20 cellular contexts compared by ENCODE assay signal in the genomic region with DNA sequence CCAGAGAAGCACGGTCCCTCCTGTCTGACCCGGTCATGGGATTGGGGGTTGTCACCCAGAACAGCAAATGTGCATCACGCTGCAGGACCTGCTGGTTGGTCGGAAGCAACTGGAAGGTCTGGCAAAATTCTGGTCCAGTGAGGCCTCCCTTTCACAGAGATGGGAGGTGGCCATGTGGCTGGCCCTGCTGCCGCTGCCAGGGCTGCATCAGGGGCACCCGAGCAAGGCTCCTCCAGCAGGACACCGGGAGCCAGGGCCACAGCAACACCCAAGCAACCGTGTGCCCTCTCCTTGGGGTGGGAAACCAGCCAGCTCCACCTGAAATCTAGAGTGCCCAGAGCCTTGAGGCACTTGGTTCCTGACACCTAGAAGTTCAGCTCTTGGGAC. TPM values are rescaled to one million over a fixed set of nuclear protein-coding genes. Genes with fewer than 3 reads are reported as not detected.
DNase-seq lines count a peak whose midpoint lies in the region; ATAC-seq and TF ChIP-seq lines count a peak whose summit lies in the region.
"Had no signal": no experiment of that assay in that cellular context is flagged by ENCODE, and none has a peak within 500 bp of the region (broad histone marks: within the 10 kb centered on the region; RNA-seq: fewer than 3 reads in every experiment).

No MANE protein-coding gene starts in this region.

- no peaks in the 10 kb centered on the region for H3K9me3 Mint-ChIP-seq in activated T-cell treated with anti-CD3 and anti-CD28 coated beads, Interleukin-2, amount 50 U/mL, for 24 hours
- H3K9me3 Mint-ChIP-seq in activated T-cell treated with anti-CD3 and anti-CD28 coated beads, Interleukin-2, amount 50 U/mL, for 72 hours = peaks cover 0 to 4% of the 10 kb centered on the region in 2 donors
- H3K9me3 Mint-ChIP-seq in effector memory CD8-positive, alpha-beta T cell = no peaks in the 10 kb centered on the region
- H3K9me3 Mint-ChIP-seq: CD4-positive, CD25-positive, alpha-beta regulatory T cell had no signal

- H3K4me1 ChIP-seq in neuronal stem cell (ENCODE audit: control insufficient read depth in 2 of 2, insufficient read depth in 1 of 2, low read depth in 1 of 2, low read length in 2 of 2) (peaks cover 4 to 8% of the 10 kb centered on the region in 2 donors), esophagus muscularis mucosa (peaks cover 17 to 20% (median 19%) of the 10 kb centered on the region in 4 donors)

- no peak overlapping the region for H4K8ac ChIP-seq in neuronal stem cell (ENCODE audit: low read depth, low read length)

- no peak overlapping the region for H3K4me3 Mint-ChIP-seq in activated T-cell treated with anti-CD3 and anti-CD28 coated beads, Interleukin-2, amount 50 U/mL, for 24 hours
- no peak overlapping the region for H3K4me3 Mint-ChIP-seq in activated T-cell treated with anti-CD3 and anti-CD28 coated beads, Interleukin-2, amount 50 U/mL, for 72 hours
- peak overlapping the region; percentile 77 to 78 for H3K4me3 Mint-ChIP-seq in effector memory CD8-positive, alpha-beta T cell
- H3K4me3 Mint-ChIP-seq: CD4-positive, CD25-positive, alpha-beta regulatory T cell; HFFc6 had no signal

- H3K18ac ChIP-seq in neuronal stem cell (ENCODE audit: low read length) = peak overlapping the region; percentile 49

- no peak overlapping the region for H2AFZ ChIP-seq in neuronal stem cell (ENCODE audit: low read length)
- H2AFZ ChIP-seq: PC-9 had no signal

- no peak overlapping the region for H3K23ac ChIP-seq in neuronal stem cell (ENCODE audit: low read depth, low read length, poor library complexity)

- H2BK5ac ChIP-seq in neuronal stem cell (ENCODE audit: low read length) = peak overlapping the region; percentile 67

- H2AK5ac ChIP-seq in neuronal stem cell (ENCODE audit: low read depth, low read length) = peak overlapping the region; percentile 35

- H3K27me3 ChIP-seq in neuronal stem cell (ENCODE audit: control insufficient read depth in 3 of 3, insufficient read depth in 3 of 3, low read depth in 1 of 3, low read length in 3 of 3) (no peaks in the 10 kb centered on the region), esophagus muscularis mucosa (no peaks in the 10 kb centered on the region)
- H3K27me3 ChIP-seq: MG63 had no signal

- H3K36me3 Mint-ChIP-seq in activated T-cell treated with anti-CD3 and anti-CD28 coated beads, Interleukin-2, amount 50 U/mL, for 24 hours (ENCODE audit: low read depth) = no peaks in the 10 kb centered on the region
- H3K36me3 Mint-ChIP-seq in activated T-cell treated with anti-CD3 and anti-CD28 coated beads, Interleukin-2, amount 50 U/mL, for 72 hours (ENCODE audit: insufficient read depth in 2 of 2) = peaks cover 0 to 4% of the 10 kb centered on the region in 2 donors
- peaks cover 51% of the 10 kb centered on the region for H3K36me3 Mint-ChIP-seq in effector memory CD8-positive, alpha-beta T cell (ENCODE audit: insufficient read depth)
- H3K36me3 Mint-ChIP-seq: CD4-positive, CD25-positive, alpha-beta regulatory T cell had no signal

- H3K9me3 ChIP-seq in neuronal stem cell (replicated peaks in 1 of 2; ENCODE audit: control insufficient read depth in 2 of 2, insufficient read depth in 1 of 2, low read depth in 1 of 2, low read length in 2 of 2) (no peaks in the 10 kb centered on the region), esophagus muscularis mucosa (no peaks in the 10 kb centered on the region)
- H3K9me3 ChIP-seq: MG63 had no signal

- H4K91ac ChIP-seq in neuronal stem cell (ENCODE audit: low read depth, low read length, poor library complexity) = no peak overlapping the region

- WGBS in neuronal stem cell (ENCODE audit: extremely low coverage in 2 of 2, insufficient read length in 2 of 2, insufficient replicate concordance in 1 of 2), 2 donors = no CpG with 5 or more reads among the region's 8 CpGs
- 100% methylated on average over 4 of the region's 8 CpGs for WGBS in esophagus muscularis mucosa

- H3K36me3 ChIP-seq in neuronal stem cell (replicated peaks in 1 of 2; ENCODE audit: control insufficient read depth in 2 of 2, insufficient read depth in 2 of 2, low read length in 2 of 2) (no peaks in the 10 kb centered on the region), esophagus muscularis mucosa (no peaks in the 10 kb centered on the region)
- H3K36me3 ChIP-seq: MG63 had no signal

- no peak for DNase-seq in activated T-cell treated with anti-CD3 and anti-CD28 coated beads, Interleukin-2, amount 50 U/mL, for 24 hours
- no peak for DNase-seq in activated T-cell treated with anti-CD3 and anti-CD28 coated beads, Interleukin-2, amount 50 U/mL, for 72 hours
- DNase-seq in GM20000 (ENCODE audit: low spot score) (peak; percentile 23), neuronal stem cell (ENCODE audit: low spot score) (no peak), SIG-M5 (lab: John Stamatoyannopoulos, UW) (no peak), esophagus muscularis mucosa (ENCODE audit: extremely low spot score) (no peak)
- no peak for DNase-seq in effector memory CD8-positive, alpha-beta T cell
- DNase-seq: 8988T; CD4-positive, CD25-positive, alpha-beta regulatory T cell; DND-41; GDM1; HFFc6; MG63; NCI-H1105; NCI-H1694 treated with DMSO at 0.1 percent for 48 hours; NCI-H446 treated with DMSO at 0.1 percent for 48 hours; NCI-H748 treated with DMSO at 0.1 percent for 48 hours; PC-9 had no signal

- no peak for TF ChIP-seq CTCF in GM20000 (IDR thresholded peaks at IDR 0.05; ENCODE audit: extremely low read depth, missing control alignments)
- TF ChIP-seq CTCF in esophagus muscularis mucosa (IDR thresholded peaks at IDR 0.05) = no peak

- intact Hi-C loops in esophagus muscularis mucosa (cut with DNase I) = no loop called here

- no peak overlapping the region for H2BK120ac ChIP-seq in neuronal stem cell (ENCODE audit: low read depth, low read length)

- H2BK15ac ChIP-seq in neuronal stem cell (ENCODE audit: low read length) = peak overlapping the region; percentile 19

- no peaks in the 10 kb centered on the region for H3K79me1 ChIP-seq in neuronal stem cell (ENCODE audit: low read depth, low read length)

- H3K9ac ChIP-seq in neuronal stem cell (ENCODE audit: low read depth, low read length, poor library complexity) = no peak overlapping the region

- H2BK12ac ChIP-seq in neuronal stem cell (ENCODE audit: low read length) = no peak overlapping the region

- TF ChIP-seq EP300 in esophagus muscularis mucosa (IDR thresholded peaks at IDR 0.05) = no peak

- peaks cover 14% of the 10 kb centered on the region for H3K27me3 Mint-ChIP-seq in activated T-cell treated with anti-CD3 and anti-CD28 coated beads, Interleukin-2, amount 50 U/mL, for 24 hours
- H3K27me3 Mint-ChIP-seq in activated T-cell treated with anti-CD3 and anti-CD28 coated beads, Interleukin-2, amount 50 U/mL, for 72 hours (ENCODE audit: low read depth) = peaks cover 28% of the 10 kb centered on the region
- peaks cover 23 to 24% of the 10 kb centered on the region in 2 donors for H3K27me3 Mint-ChIP-seq in effector memory CD8-positive, alpha-beta T cell

- H3K27ac Mint-ChIP-seq in activated T-cell treated with anti-CD3 and anti-CD28 coated beads, Interleukin-2, amount 50 U/mL, for 24 hours = peak overlapping the region; percentile 71
- H3K27ac Mint-ChIP-seq in activated T-cell treated with anti-CD3 and anti-CD28 coated beads, Interleukin-2, amount 50 U/mL, for 72 hours = no peak overlapping the region
- H3K27ac Mint-ChIP-seq in effector memory CD8-positive, alpha-beta T cell = peak overlapping the region; percentile 98 to 99
- H3K27ac Mint-ChIP-seq: CD4-positive, CD25-positive, alpha-beta regulatory T cell; HFFc6 had no signal

- H3K4me2 ChIP-seq in neuronal stem cell (ENCODE audit: insufficient read depth, low read length, poor library complexity, severe bottlenecking) = no peak overlapping the region
- H3K4me2 ChIP-seq: PC-9 had no signal

- H3K14ac ChIP-seq in neuronal stem cell (ENCODE audit: low read length) = no peak overlapping the region

- H3K4me1 Mint-ChIP-seq in activated T-cell treated with anti-CD3 and anti-CD28 coated beads, Interleukin-2, amount 50 U/mL, for 24 hours (ENCODE audit: low read depth) = peaks cover 4% of the 10 kb centered on the region
- H3K4me1 Mint-ChIP-seq in activated T-cell treated with anti-CD3 and anti-CD28 coated beads, Interleukin-2, amount 50 U/mL, for 72 hours (ENCODE audit: low read depth) = peaks cover 5% of the 10 kb centered on the region
- H3K4me1 Mint-ChIP-seq in effector memory CD8-positive, alpha-beta T cell (ENCODE audit: low read depth in 2 of 2) = peaks cover 10 to 16% of the 10 kb centered on the region in 2 donors
- H3K4me1 Mint-ChIP-seq: CD4-positive, CD25-positive, alpha-beta regulatory T cell had no signal

- no peak for TF ChIP-seq POLR2A in esophagus muscularis mucosa (IDR thresholded peaks at IDR 0.05; ENCODE audit: low read depth)

- ATAC-seq in activated T-cell treated with anti-CD3 and anti-CD28 coated beads, Interleukin-2, amount 50 U/mL, for 72 hours (replicated peaks in 1 of 2) = no peak
- ATAC-seq in effector memory CD8-positive, alpha-beta T cell (replicated peaks) = no peak
- ATAC-seq in GM21447 (IDR thresholded peaks at IDR 0.05; ENCODE audit: unreplicated experiment) = no peak
- ATAC-seq: Right ventricle myocardium inferior had no signal

- no peak overlapping the region for H3K4ac ChIP-seq in neuronal stem cell (ENCODE audit: low read length)

- H3K27ac ChIP-seq in neuronal stem cell (replicated peaks; ENCODE audit: low read length) = no peak overlapping the region
- H3K27ac ChIP-seq in esophagus muscularis mucosa (replicated peaks in 1 of 4) = no peak overlapping the region
- H3K27ac ChIP-seq: PC-9 had no signal

- no peak overlapping the region for H3K4me3 ChIP-seq in neuronal stem cell (ENCODE audit: low read length in 2 of 2)
- H3K4me3 ChIP-seq in esophagus muscularis mucosa = no peak overlapping the region
- H3K4me3 ChIP-seq: MG63, PC-9 had no signal

RNA-seq across cellular contexts. Expression of a gene that starts 11.5 kb away (rescaled TPM):
- 1 to 10 TPM in 1 of 2 donors, under 1 TPM in 1; 0.46 to 1.5 TPM for total RNA-seq in activated T-cell treated with anti-CD3 and anti-CD28 coated beads, Interleukin-2, amount 50 U/mL, for 72 hours
- 34.2 TPM for polyA plus RNA-seq in neuronal stem cell (2013, experiment 1 of 2)
- polyA plus RNA-seq in neuronal stem cell (2013, experiment 2 of 2) = 33.8 TPM
- total RNA-seq in esophagus muscularis mucosa = 100 to 1,000 TPM; 241 to 459 (median 346) TPM

Comparison
In these comparisons a context has a peak if more than half of its experiments do, and no peak if none do; other contexts are left out.
1. H3K4me3 Mint-ChIP-seq: peak in effector memory CD8-positive, alpha-beta T cell (2 of 2); none in activated T-cell treated with anti-CD3 and anti-CD28 coated beads, Interleukin-2, amount 50 U/mL, for 24 hours (single experiment) and activated T-cell treated with anti-CD3 and anti-CD28 coated beads, Interleukin-2, amount 50 U/mL, for 72 hours (0 of 2).
2. RNA of a gene that starts 11.5 kb away (total RNA-seq): 241 to 459 TPM in esophagus muscularis mucosa; 0.46 to 1.5 TPM in activated T-cell treated with anti-CD3 and anti-CD28 coated beads, Interleukin-2, amount 50 U/mL, for 72 hours; every median in the first group is over 10 times any median in the second.